ENCODE assay signal across 15 cellular contexts in the genomic region with DNA sequence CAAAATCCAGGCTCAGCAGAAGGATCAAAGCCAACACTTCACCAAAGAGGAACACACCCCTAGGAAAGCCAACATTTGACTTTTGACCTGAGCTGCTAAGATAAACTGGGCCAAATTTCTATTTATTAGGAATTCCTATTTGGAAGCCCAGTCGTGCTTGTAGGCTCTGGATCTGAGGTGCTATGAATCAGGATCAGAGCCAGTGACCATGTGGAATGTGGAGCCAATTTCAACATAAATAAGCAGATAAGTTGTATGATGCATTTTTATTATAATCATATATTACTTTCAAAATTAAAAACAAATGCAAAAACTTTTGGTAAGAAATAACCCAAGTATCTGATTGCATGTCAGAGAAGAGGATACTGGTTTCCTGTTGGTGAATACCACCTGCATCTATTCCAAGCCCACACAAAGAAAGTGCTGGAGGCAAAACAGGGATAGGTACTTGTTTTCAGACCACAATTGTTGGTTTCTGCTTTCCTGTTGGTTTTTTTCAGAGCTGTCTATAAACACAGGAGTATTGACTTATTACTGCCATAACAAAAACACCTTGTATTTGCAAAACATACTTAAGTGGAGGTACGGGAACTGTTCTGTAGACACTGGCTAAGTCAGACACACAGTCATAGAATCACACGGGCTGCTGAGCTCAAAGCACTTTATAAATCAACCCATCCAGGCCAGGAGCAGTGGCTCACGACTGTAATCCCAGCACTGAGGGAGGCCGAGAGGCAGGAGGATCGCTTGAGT. TPM values are rescaled to one million over a fixed set of nuclear protein-coding genes. Genes with fewer than 3 reads are reported as not detected.
DNase-seq lines count a peak whose midpoint lies in the region; ATAC-seq, FAIRE-seq and TF ChIP-seq lines count a peak whose summit lies in the region.
"Had no signal": no experiment of that assay in that cellular context is flagged by ENCODE, and none has a peak within 500 bp of the region (broad histone marks: within the 10 kb centered on the region; RNA-seq: fewer than 3 reads in every experiment).

No MANE protein-coding gene starts in this region.

- H3K27me3 Mint-ChIP-seq in activated CD4-positive, alpha-beta memory T cell treated with anti-CD3 and anti-CD28 coated beads for 36 hours = no peaks in the 10 kb centered on the region
- H3K27me3 Mint-ChIP-seq: activated CD8-positive, alpha-beta memory T cell treated with anti-CD3 and anti-CD28 coated beads, Interleukin-2, amount 10 ng/mL, durations not matched to agents 7 days and 5 days had no signal

- no peak overlapping the region for H3K4me3 Mint-ChIP-seq in activated CD4-positive, alpha-beta memory T cell treated with anti-CD3 and anti-CD28 coated beads for 36 hours
- H3K4me3 Mint-ChIP-seq: activated CD8-positive, alpha-beta memory T cell treated with anti-CD3 and anti-CD28 coated beads, Interleukin-2, amount 10 ng/mL, durations not matched to agents 7 days and 5 days had no signal

- CTCF ChIA-PET in activated CD4-positive, alpha-beta memory T cell treated with anti-CD3 and anti-CD28 coated beads for 36 hours (lab: Charles Lee) = interaction anchor here (1.1 kb wide), 1 partner anchor 162 kb away, joined by 3 read pairs; no protein-coding TSS in a partner anchor

- FAIRE-seq in HTR-8/SVneo (lab: Jason Lieb, UNC) (peak; percentile 49), islet of Langerhans (lab: Jason Lieb, UNC) (peak; percentile 80), GM12891 (lab: Jason Lieb, UNC) (no peak)

- no peak for ATAC-seq in GM18868 (IDR thresholded peaks at IDR 0.05; ENCODE audit: unreplicated experiment)
- ATAC-seq: activated CD8-positive, alpha-beta memory T cell treated with anti-CD3 and anti-CD28 coated beads, Interleukin-2, amount 10 ng/mL, durations not matched to agents 7 days and 5 days; PC-3 had no signal

- intact Hi-C loops in activated CD4-positive, alpha-beta memory T cell treated with anti-CD3 and anti-CD28 coated beads for 36 hours (cut with micrococcal nuclease) = no loop called here

- TF ChIP-seq POLR2A in GM12891 (IDR thresholded peaks at IDR 0.05; ENCODE audit: low read depth, low read length) = no peak

- POLR2A ChIA-PET in activated CD4-positive, alpha-beta memory T cell treated with anti-CD3 and anti-CD28 coated beads for 36 hours (lab: Charles Lee) = no interaction called here

- no peaks in the 10 kb centered on the region for H3K9me3 Mint-ChIP-seq in activated CD4-positive, alpha-beta memory T cell treated with anti-CD3 and anti-CD28 coated beads for 36 hours

- DNase-seq in DMS153 (lab: John Stamatoyannopoulos, UW) = peak; percentile 87
- no peak for DNase-seq in HTR-8/SVneo (ENCODE audit: insufficient read length, low spot score)
- DNase-seq in NCI-H69 (lab: John Stamatoyannopoulos, UW) = peak; percentile 64
- no peak for DNase-seq in HT-29 (ENCODE audit: low spot score)
- no peak for DNase-seq in GM12891 (ENCODE audit: insufficient read length, low spot score)
- DNase-seq in activated CD4-positive, alpha-beta memory T cell treated with anti-CD3 and anti-CD28 coated beads for 36 hours = no peak
- DNase-seq: activated CD8-positive, alpha-beta memory T cell treated with anti-CD3 and anti-CD28 coated beads, Interleukin-2, amount 10 ng/mL, durations not matched to agents 7 days and 5 days; activated effector memory CD4-positive, alpha-beta T cell treated with Interleukin-2 at 50 U/mL for 16 hours; aorta; colonic mucosa; NCI-H446 treated with DMSO at 0.1 percent for 48 hours; PC-3; right lobe of liver had no signal

- H3K4me1 Mint-ChIP-seq in activated CD4-positive, alpha-beta memory T cell treated with anti-CD3 and anti-CD28 coated beads for 36 hours (ENCODE audit: low read depth) = peaks cover 34% of the 10 kb centered on the region

- H3K36me3 Mint-ChIP-seq in activated CD4-positive, alpha-beta memory T cell treated with anti-CD3 and anti-CD28 coated beads for 36 hours = peaks cover 2% of the 10 kb centered on the region
- H3K36me3 Mint-ChIP-seq: activated CD8-positive, alpha-beta memory T cell treated with anti-CD3 and anti-CD28 coated beads, Interleukin-2, amount 10 ng/mL, durations not matched to agents 7 days and 5 days had no signal

- H3K27ac Mint-ChIP-seq in activated CD4-positive, alpha-beta memory T cell treated with anti-CD3 and anti-CD28 coated beads for 36 hours = no peak overlapping the region
- H3K27ac Mint-ChIP-seq: activated CD8-positive, alpha-beta memory T cell treated with anti-CD3 and anti-CD28 coated beads, Interleukin-2, amount 10 ng/mL, durations not matched to agents 7 days and 5 days had no signal

TF ChIP-seq in GM12891, 5 proteins besides CTCF, POLR2A, EP300 and RAD21:
- TF ChIP-seq PAX5 (IDR thresholded peaks at IDR 0.05; ENCODE audit: insufficient read depth, low read length, severe bottlenecking) (no peak), POU2F2 (IDR thresholded peaks at IDR 0.05; ENCODE audit: low read depth, low read length) (no peak), TAF1 (IDR thresholded peaks at IDR 0.05; ENCODE audit: low read depth, low read length) (no peak), SPI1 (IDR thresholded peaks at IDR 0.05; ENCODE audit: low read depth, low read length) (no peak), POLR2AphosphoS5 (IDR thresholded peaks at IDR 0.05; ENCODE audit: low read depth, low read length) (no peak)

RNA-seq across cellular contexts. Expression of a gene that starts 52.8 kb away (rescaled TPM):
- 20.8 and 27.9 TPM in 2 replicates for total RNA-seq in HT-29 (2014; rRNA removed; shearing (Covaris generic))
- polyA plus RNA-seq in GM12891 (2012; ENCODE audit: low read depth, missing spikeins) = 2.5 TPM
- 1 to 10 TPM; 4.5 to 5.5 TPM for total RNA-seq in activated CD4-positive, alpha-beta memory T cell treated with anti-CD3 and anti-CD28 coated beads for 36 hours

Comparison
In these comparisons a context has a peak if more than half of its experiments do, and no peak if none do; other contexts are left out.
1. DNase-seq: peak in DMS153 (single experiment) and NCI-H69 (single experiment); none in HTR-8/SVneo (single experiment), HT-29 (single experiment), GM12891 (single experiment) and activated CD4-positive, alpha-beta memory T cell treated with anti-CD3 and anti-CD28 coated beads for 36 hours (single experiment).